25 cellular contexts compared by ENCODE assay signal in the genomic region with DNA sequence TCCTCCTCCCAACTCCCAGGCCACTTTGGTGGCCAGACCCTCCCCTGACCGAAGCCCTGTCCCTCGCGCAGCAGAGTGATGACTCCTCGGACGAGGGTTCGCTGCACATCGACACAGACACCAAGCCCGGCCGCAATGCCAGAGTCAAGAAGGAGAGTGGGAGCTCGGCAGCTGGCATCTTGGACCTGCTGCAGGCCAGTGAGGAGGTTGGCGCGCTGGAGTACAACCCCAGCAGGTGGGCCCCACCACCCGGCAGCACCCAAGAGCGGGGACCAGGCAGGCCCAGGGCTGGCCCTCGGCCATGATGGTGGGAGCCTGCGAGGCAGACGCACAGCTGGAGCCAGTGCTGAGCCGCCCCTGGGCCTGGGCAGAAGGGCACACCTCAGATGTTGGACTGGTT.
DNase-seq lines count a peak whose midpoint lies in the region; ATAC-seq, FAIRE-seq and TF ChIP-seq lines count a peak whose summit lies in the region.
"Had no signal": no experiment of that assay in that cellular context is flagged by ENCODE, and none has a peak within 500 bp of the region (broad histone marks: within the 10 kb centered on the region; RNA-seq: fewer than 3 reads in every experiment).

No MANE protein-coding gene starts in this region.

- intact Hi-C loops in kidney (cut with DNase I) (no loop called here), spleen (cut with DNase I; ENCODE audit: low total_unique reads) (no loop called here), vagina (cut with DNase I) (no loop called here)

- 91 to 98% (median 97%) methylated on average over 13 to 18 of the region's 18 CpGs for WGBS in spleen, 5 donors

- no peak overlapping the region for H3K4me3 ChIP-seq in kidney (ENCODE audit: low read length in 2 of 2)
- H3K4me3 ChIP-seq in spleen, result no peak overlapping the region
- H3K4me3 ChIP-seq in vagina, result no peak overlapping the region
- H3K4me3 ChIP-seq: cardiac muscle cell, SJCRH30 had no signal

- TF ChIP-seq CTCF in WTC11 (IDR thresholded peaks at IDR 0.05), result no peak
- no peak for TF ChIP-seq CTCF in kidney (IDR thresholded peaks at IDR 0.05; ENCODE audit: borderline replicate concordance, extremely low read depth, insufficient read depth)
- TF ChIP-seq CTCF in spleen (IDR thresholded peaks at IDR 0.05 in 8 of 11, conservative IDR thresholded peaks at IDR 0.05 in 3 of 11), result no peak
- no peak for TF ChIP-seq CTCF in vagina (IDR thresholded peaks at IDR 0.05)

- H3K27me3 Mint-ChIP-seq in WTC11 (ENCODE audit: low read depth), result no peaks in the 10 kb centered on the region
- H3K27me3 Mint-ChIP-seq in effector memory CD8-positive, alpha-beta T cell, result no peaks in the 10 kb centered on the region
- H3K27me3 Mint-ChIP-seq: activated B cell treated with CpG ODN at 0.5 μM for 24 hours; B cell; stimulated activated naive CD8-positive, alpha-beta T cell treated with anti-CD3 and anti-CD28 coated beads, Interleukin-15, amount 100 ng/mL, for 72 hours had no signal

- ATAC-seq in WTC11 (no peak), GM21360 (IDR thresholded peaks at IDR 0.05; ENCODE audit: unreplicated experiment) (no peak)
- ATAC-seq in effector memory CD8-positive, alpha-beta T cell (replicated peaks), result no peak
- ATAC-seq: activated CD8-positive, alpha-beta T cell treated with anti-CD3 and anti-CD28 coated beads, Interleukin-2, amount 10 ng/mL, durations not matched to agents 7 days and 5 days; esophagus mucosa; stimulated activated naive CD8-positive, alpha-beta T cell treated with anti-CD3 and anti-CD28 coated beads, Interleukin-15, amount 100 ng/mL, for 72 hours had no signal

- H3K36me3 Mint-ChIP-seq in WTC11, result no peaks in the 10 kb centered on the region
- peaks cover 12% of the 10 kb centered on the region for H3K36me3 Mint-ChIP-seq in effector memory CD8-positive, alpha-beta T cell (ENCODE audit: insufficient read depth)

- FAIRE-seq in kidney (lab: Jason Lieb, UNC), result no peak
- FAIRE-seq: A204.1, frontal cortex had no signal

- no peaks in the 10 kb centered on the region for H3K9me3 Mint-ChIP-seq in WTC11
- H3K9me3 Mint-ChIP-seq in effector memory CD8-positive, alpha-beta T cell, result no peaks in the 10 kb centered on the region
- H3K9me3 Mint-ChIP-seq: activated B cell treated with CpG ODN at 0.5 μM for 24 hours; activated T-helper 1 cell treated with anti-CD3 and anti-CD28 coated beads, Interleukin-12 subunit alpha, Interleukin-12 subunit beta, Interleukin-2, Interleukin-4 antibody, amounts not matched to agents 30 ng/mL and 10 ng/mL and 1 ng/mL, durations not matched to agents 14 hours and 24 hours and 36 hours; T-helper 1 cell treated with Interleukin-12 subunit alpha and Interleukin-12 subunit beta and Interleukin-4 antibody, amounts not matched to agents 30 μg/mL and 1 μg/mL, for 36 hours had no signal

- H3K27ac ChIP-seq in kidney (ENCODE audit: low read depth in 2 of 2, low read length in 2 of 2) (no peak overlapping the region), spleen (no peak overlapping the region), vagina (no peak overlapping the region)
- H3K27ac ChIP-seq: cardiac muscle cell, SJCRH30 had no signal

- H3K4me1 Mint-ChIP-seq in WTC11, result no peaks in the 10 kb centered on the region
- peaks cover 0 to 3% of the 10 kb centered on the region in 2 donors for H3K4me1 Mint-ChIP-seq in effector memory CD8-positive, alpha-beta T cell (ENCODE audit: low read depth in 2 of 2)
- H3K4me1 Mint-ChIP-seq: activated B cell treated with CpG ODN at 0.5 μM for 24 hours; B cell; stimulated activated naive CD8-positive, alpha-beta T cell treated with anti-CD3 and anti-CD28 coated beads, Interleukin-15, amount 100 ng/mL, for 72 hours had no signal

- H3K9me3 ChIP-seq in kidney (ENCODE audit: control insufficient read depth in 1 of 2, low read length in 2 of 2), result no peaks in the 10 kb centered on the region
- H3K9me3 ChIP-seq in spleen, result no peaks in the 10 kb centered on the region
- H3K9me3 ChIP-seq in vagina, result no peaks in the 10 kb centered on the region
- H3K9me3 ChIP-seq: SJCRH30 had no signal

- DNase-seq in activated CD8-positive, alpha-beta memory T cell treated with anti-CD3 and anti-CD28 coated beads, Interleukin-2, amount 50 U/mL, for 4 hours, result peak; percentile 12
- no peak for DNase-seq in activated CD8-positive, alpha-beta memory T cell treated with anti-CD3 and anti-CD28 coated beads, Interleukin-2, amount 50 U/mL, for 48 hours
- peak; percentile 6 for DNase-seq in WTC11 (ENCODE audit: low spot score)
- peak; percentile 61 for DNase-seq in kidney
- DNase-seq in spleen, result peak; percentile 75
- DNase-seq in effector memory CD8-positive, alpha-beta T cell, result no peak
- DNase-seq in vagina (ENCODE audit: extremely low spot score in 2 of 2), result no peak
- DNase-seq: activated B cell treated with CpG ODN at 0.5 μM for 24 hours; activated CD8-positive, alpha-beta T cell treated with anti-CD3 and anti-CD28 coated beads, Interleukin-2, amount 10 ng/mL, durations not matched to agents 7 days and 5 days; GOT3; KBM-7; NCI-H2227 treated with DMSO at 0.1 percent for 48 hours; NCI-H774; stimulated activated CD4-positive, alpha-beta T cell treated with anti-CD3 and anti-CD28 coated beads, Interleukin-4, amount 100 ng/mL, for 4 hours; stimulated activated naive CD8-positive, alpha-beta T cell treated with anti-CD3 and anti-CD28 coated beads, Interleukin-15, amount 100 ng/mL, for 72 hours had no signal

- TF ChIP-seq POLR2A in spleen (IDR thresholded peaks at IDR 0.05) (no peak), vagina (IDR thresholded peaks at IDR 0.05) (no peak)

- CTCF ChIA-PET in WTC11 (lab: Charles Lee), result interaction anchor here (1.4 kb wide), 1 partner anchor 14 kb away, joined by 4 read pairs; no protein-coding TSS in a partner anchor

- H3K4me1 ChIP-seq in kidney (ENCODE audit: control insufficient read depth in 1 of 2, insufficient read depth in 1 of 2, low read depth in 1 of 2, low read length in 2 of 2) (no peaks in the 10 kb centered on the region), spleen (no peaks in the 10 kb centered on the region), vagina (no peaks in the 10 kb centered on the region)
- H3K4me1 ChIP-seq: SJCRH30 had no signal

- H3K27ac Mint-ChIP-seq in WTC11, result no peak overlapping the region
- H3K27ac Mint-ChIP-seq in effector memory CD8-positive, alpha-beta T cell, result peak overlapping the region in 1 of 2 donors; percentile 41
- H3K27ac Mint-ChIP-seq: activated B cell treated with CpG ODN at 0.5 μM for 24 hours; activated CD8-positive, alpha-beta T cell treated with anti-CD3 and anti-CD28 coated beads, Interleukin-2, amount 10 ng/mL, durations not matched to agents 7 days and 5 days; activated T-helper 1 cell treated with anti-CD3 and anti-CD28 coated beads, Interleukin-12 subunit alpha, Interleukin-12 subunit beta, Interleukin-2, Interleukin-4 antibody, amounts not matched to agents 30 ng/mL and 10 ng/mL and 1 ng/mL, durations not matched to agents 14 hours and 24 hours and 36 hours; B cell; T-helper 1 cell treated with Interleukin-12 subunit alpha and Interleukin-12 subunit beta and Interleukin-4 antibody, amounts not matched to agents 30 μg/mL and 1 μg/mL, for 36 hours had no signal

- no peak overlapping the region for H3K4me3 Mint-ChIP-seq in WTC11
- no peak overlapping the region for H3K4me3 Mint-ChIP-seq in effector memory CD8-positive, alpha-beta T cell
- H3K4me3 Mint-ChIP-seq: activated B cell treated with CpG ODN at 0.5 μM for 24 hours; activated CD8-positive, alpha-beta T cell treated with anti-CD3 and anti-CD28 coated beads, Interleukin-2, amount 10 ng/mL, durations not matched to agents 7 days and 5 days; activated T-helper 1 cell treated with anti-CD3 and anti-CD28 coated beads, Interleukin-12 subunit alpha, Interleukin-12 subunit beta, Interleukin-2, Interleukin-4 antibody, amounts not matched to agents 30 ng/mL and 10 ng/mL and 1 ng/mL, durations not matched to agents 14 hours and 24 hours and 36 hours; B cell; neural crest cell; stimulated activated naive CD8-positive, alpha-beta T cell treated with anti-CD3 and anti-CD28 coated beads, Interleukin-15, amount 100 ng/mL, for 72 hours; T-helper 1 cell treated with Interleukin-12 subunit alpha and Interleukin-12 subunit beta and Interleukin-4 antibody, amounts not matched to agents 30 μg/mL and 1 μg/mL, for 36 hours had no signal

- H3K36me3 ChIP-seq in kidney (ENCODE audit: control insufficient read depth in 1 of 2, insufficient read depth in 2 of 2, low read length in 2 of 2) (peaks cover 9 to 16% of the 10 kb centered on the region in 2 donors), spleen (peaks cover 0 to 87% (median 47%) of the 10 kb centered on the region in 6 donors), vagina (peaks cover 0 to 43% of the 10 kb centered on the region in 2 donors)
- H3K36me3 ChIP-seq: cardiac muscle cell had no signal

- H3K9ac ChIP-seq in kidney (ENCODE audit: low read length in 2 of 2), result no peak overlapping the region

- H3K27me3 ChIP-seq in spleen (replicated peaks in 1 of 7) (no peaks in the 10 kb centered on the region), vagina (no peaks in the 10 kb centered on the region)
- H3K27me3 ChIP-seq: cardiac muscle cell, SJCRH30 had no signal

- POLR2A ChIA-PET in WTC11 (lab: Charles Lee), result no interaction called here

TF ChIP-seq in WTC11, 78 proteins besides CTCF, POLR2A, EP300 and RAD21:
- TF ChIP-seq ZNF396 (CRISPR knock-in tag; IDR thresholded peaks at IDR 0.05; ENCODE audit: borderline replicate concordance), result no peak
- TF ChIP-seq MYBL2 (CRISPR knock-in tag; IDR thresholded peaks at IDR 0.05), result no peak
- TF ChIP-seq, protein P1, sequence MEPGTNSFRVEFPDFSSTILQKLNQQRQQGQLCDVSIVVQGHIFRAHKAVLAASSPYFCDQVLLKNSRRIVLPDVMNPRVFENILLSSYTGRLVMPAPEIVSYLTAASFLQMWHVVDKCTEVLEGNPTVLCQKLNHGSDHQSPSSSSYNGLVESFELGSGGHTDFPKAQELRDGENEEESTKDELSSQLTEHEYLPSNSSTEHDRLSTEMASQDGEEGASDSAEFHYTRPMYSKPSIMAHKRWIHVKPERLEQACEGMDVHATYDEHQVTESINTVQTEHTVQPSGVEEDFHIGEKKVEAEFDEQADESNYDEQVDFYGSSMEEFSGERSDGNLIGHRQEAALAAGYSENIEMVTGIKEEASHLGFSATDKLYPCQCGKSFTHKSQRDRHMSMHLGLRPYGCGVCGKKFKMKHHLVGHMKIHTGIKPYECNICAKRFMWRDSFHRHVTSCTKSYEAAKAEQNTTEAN (CRISPR knock-in tag; IDR thresholded peaks at IDR 0.05), result no peak
- no peak for TF ChIP-seq ATF1 (CRISPR knock-in tag; IDR thresholded peaks at IDR 0.05)
- no peak for TF ChIP-seq NFATC4 (CRISPR knock-in tag; IDR thresholded peaks at IDR 0.05)

Comparison
In these comparisons a context has a peak if more than half of its experiments do, and no peak if none do; other contexts are left out.
1. DNase-seq: peak in activated CD8-positive, alpha-beta memory T cell treated with anti-CD3 and anti-CD28 coated beads, Interleukin-2, amount 50 U/mL, for 4 hours (single experiment), WTC11 (single experiment), kidney (single experiment) and spleen (single experiment); none in activated CD8-positive, alpha-beta memory T cell treated with anti-CD3 and anti-CD28 coated beads, Interleukin-2, amount 50 U/mL, for 48 hours (single experiment), effector memory CD8-positive, alpha-beta T cell (0 of 3) and vagina (0 of 2).